In the genomic region with DNA sequence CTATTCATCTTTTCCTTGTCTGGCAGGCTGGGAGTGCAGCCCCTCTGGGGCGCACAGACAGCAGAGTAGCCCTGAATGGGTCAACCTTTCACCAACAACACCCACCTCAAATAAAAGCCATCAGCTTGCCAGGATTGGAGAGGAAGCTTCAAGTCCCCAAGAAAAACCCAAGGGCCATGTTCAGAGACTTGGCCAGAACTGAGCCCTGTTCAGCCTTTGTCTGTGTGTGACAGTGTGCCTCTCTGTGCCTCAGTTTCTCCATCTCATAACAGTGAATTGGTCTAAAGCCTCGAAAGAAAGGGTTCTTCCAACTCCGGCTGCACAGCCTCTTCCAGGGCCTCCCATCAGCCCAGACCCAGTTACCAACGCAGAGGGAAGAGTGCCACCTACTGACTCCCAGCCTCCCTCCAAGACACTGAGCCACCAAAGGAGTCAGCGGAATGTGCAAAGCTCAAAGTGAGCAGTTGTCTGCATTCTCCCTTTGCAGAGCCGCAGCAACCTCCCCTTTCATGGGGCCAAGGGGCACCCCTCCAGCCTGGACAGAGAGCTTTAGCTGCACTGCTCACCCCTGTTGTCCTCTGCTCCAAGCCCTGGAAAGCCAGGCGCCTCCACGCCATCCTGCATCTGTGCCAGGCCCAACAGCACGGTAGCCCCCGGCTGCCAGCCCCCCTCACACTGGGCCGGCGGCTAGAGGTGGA, we compare ENCODE assay signal across 1 cellular context.
TF ChIP-seq lines count a peak whose summit lies in the region.

No MANE protein-coding gene starts in this region.

TF ChIP-seq in SK-N-SH treated with all-trans-retinoic acid at 6 μM for 48 hours, 23 proteins besides CTCF, POLR2A, EP300 and RAD21 (continued from another document):
- TF ChIP-seq, protein P1, sequence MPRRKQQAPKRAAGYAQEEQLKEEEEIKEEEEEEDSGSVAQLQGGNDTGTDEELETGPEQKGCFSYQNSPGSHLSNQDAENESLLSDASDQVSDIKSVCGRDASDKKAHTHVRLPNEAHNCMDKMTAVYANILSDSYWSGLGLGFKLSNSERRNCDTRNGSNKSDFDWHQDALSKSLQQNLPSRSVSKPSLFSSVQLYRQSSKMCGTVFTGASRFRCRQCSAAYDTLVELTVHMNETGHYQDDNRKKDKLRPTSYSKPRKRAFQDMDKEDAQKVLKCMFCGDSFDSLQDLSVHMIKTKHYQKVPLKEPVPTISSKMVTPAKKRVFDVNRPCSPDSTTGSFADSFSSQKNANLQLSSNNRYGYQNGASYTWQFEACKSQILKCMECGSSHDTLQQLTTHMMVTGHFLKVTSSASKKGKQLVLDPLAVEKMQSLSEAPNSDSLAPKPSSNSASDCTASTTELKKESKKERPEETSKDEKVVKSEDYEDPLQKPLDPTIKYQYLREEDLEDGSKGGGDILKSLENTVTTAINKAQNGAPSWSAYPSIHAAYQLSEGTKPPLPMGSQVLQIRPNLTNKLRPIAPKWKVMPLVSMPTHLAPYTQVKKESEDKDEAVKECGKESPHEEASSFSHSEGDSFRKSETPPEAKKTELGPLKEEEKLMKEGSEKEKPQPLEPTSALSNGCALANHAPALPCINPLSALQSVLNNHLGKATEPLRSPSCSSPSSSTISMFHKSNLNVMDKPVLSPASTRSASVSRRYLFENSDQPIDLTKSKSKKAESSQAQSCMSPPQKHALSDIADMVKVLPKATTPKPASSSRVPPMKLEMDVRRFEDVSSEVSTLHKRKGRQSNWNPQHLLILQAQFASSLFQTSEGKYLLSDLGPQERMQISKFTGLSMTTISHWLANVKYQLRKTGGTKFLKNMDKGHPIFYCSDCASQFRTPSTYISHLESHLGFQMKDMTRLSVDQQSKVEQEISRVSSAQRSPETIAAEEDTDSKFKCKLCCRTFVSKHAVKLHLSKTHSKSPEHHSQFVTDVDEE (CRISPR knock-in tag; IDR thresholded peaks at IDR 0.05) = no peak
- TF ChIP-seq, protein P2, sequence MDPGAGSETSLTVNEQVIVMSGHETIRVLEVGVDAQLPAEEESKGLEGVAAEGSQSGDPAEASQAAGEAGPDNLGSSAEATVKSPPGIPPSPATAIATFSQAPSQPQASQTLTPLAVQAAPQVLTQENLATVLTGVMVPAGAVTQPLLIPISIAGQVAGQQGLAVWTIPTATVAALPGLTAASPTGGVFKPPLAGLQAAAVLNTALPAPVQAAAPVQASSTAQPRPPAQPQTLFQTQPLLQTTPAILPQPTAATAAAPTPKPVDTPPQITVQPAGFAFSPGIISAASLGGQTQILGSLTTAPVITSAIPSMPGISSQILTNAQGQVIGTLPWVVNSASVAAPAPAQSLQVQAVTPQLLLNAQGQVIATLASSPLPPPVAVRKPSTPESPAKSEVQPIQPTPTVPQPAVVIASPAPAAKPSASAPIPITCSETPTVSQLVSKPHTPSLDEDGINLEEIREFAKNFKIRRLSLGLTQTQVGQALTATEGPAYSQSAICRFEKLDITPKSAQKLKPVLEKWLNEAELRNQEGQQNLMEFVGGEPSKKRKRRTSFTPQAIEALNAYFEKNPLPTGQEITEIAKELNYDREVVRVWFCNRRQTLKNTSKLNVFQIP (CRISPR knock-in tag; IDR thresholded peaks at IDR 0.05; ENCODE audit: borderline replicate concordance, low read depth) = no peak
- no peak for TF ChIP-seq ZNF8 (CRISPR knock-in tag; IDR thresholded peaks at IDR 0.05)
- TF ChIP-seq ZFP3 (CRISPR knock-in tag; IDR thresholded peaks at IDR 0.05) = no peak
